ENCODE assay signal across 17 cellular contexts in the genomic region with DNA sequence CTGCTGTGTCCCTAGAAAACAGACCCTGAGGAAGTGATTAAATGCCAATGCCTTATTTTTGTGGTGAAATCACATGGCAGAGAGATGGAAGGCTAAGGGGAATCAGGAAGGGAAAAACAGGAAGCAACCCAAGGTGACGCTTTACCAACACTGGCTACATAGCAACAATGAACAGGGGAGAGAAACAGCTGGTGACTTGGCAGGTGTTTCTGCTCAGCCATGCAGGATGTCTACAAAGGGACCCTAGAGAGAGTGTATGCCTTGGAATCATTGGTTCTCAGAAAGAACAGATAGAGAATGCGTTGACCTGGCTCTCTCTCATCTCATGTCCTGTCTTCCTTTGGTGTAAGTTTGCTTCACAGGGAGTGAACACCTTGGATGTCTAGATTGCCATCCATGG.
DNase-seq lines count a peak whose midpoint lies in the region; ATAC-seq, FAIRE-seq and TF ChIP-seq lines count a peak whose summit lies in the region.
"Had no signal": no experiment of that assay in that cellular context is flagged by ENCODE, and none has a peak within 500 bp of the region (broad histone marks: within the 10 kb centered on the region; RNA-seq: fewer than 3 reads in every experiment).

No MANE protein-coding gene starts in this region.

- no peaks in the 10 kb centered on the region for H3K27me3 Mint-ChIP-seq in stimulated activated naive CD8-positive, alpha-beta T cell treated with anti-CD3 and anti-CD28 coated beads, Interleukin-15, amount 100 ng/mL, for 72 hours
- H3K27me3 Mint-ChIP-seq: CD4-positive, alpha-beta T cell had no signal

- no peak for ATAC-seq in stimulated activated naive CD8-positive, alpha-beta T cell treated with anti-CD3 and anti-CD28 coated beads, Interleukin-15, amount 100 ng/mL, for 72 hours
- ATAC-seq: HepG2, Panc1, Right ventricle myocardium inferior had no signal

- no peak overlapping the region for H3K27ac ChIP-seq in BLaER1
- H3K27ac ChIP-seq: SK-N-MC had no signal

- no peaks in the 10 kb centered on the region for H3K36me3 ChIP-seq in BLaER1
- no peaks in the 10 kb centered on the region for H3K36me3 ChIP-seq in bronchial epithelial cell (ENCODE audit: control insufficient read depth, insufficient read depth, low read length)
- H3K36me3 ChIP-seq: MG63 had no signal

- peak overlapping the region; percentile 33 for H3K4me2 ChIP-seq in BLaER1

- H3K4me3 Mint-ChIP-seq in stimulated activated naive CD8-positive, alpha-beta T cell treated with anti-CD3 and anti-CD28 coated beads, Interleukin-15, amount 100 ng/mL, for 72 hours, result no peak overlapping the region
- H3K4me3 Mint-ChIP-seq: CD4-positive, alpha-beta T cell had no signal

- peaks cover 9 to 10% of the 10 kb centered on the region in 2 donors for H3K9me3 Mint-ChIP-seq in stimulated activated naive CD8-positive, alpha-beta T cell treated with anti-CD3 and anti-CD28 coated beads, Interleukin-15, amount 100 ng/mL, for 72 hours
- H3K9me3 Mint-ChIP-seq: CD4-positive, alpha-beta T cell had no signal

- H3K4me1 ChIP-seq in BLaER1, result peaks cover 5% of the 10 kb centered on the region; the same call in 1 of the 2 replicates

- H3K27ac Mint-ChIP-seq in stimulated activated naive CD8-positive, alpha-beta T cell treated with anti-CD3 and anti-CD28 coated beads, Interleukin-15, amount 100 ng/mL, for 72 hours, result peak overlapping the region in 1 of 2 donors; percentile 27
- H3K27ac Mint-ChIP-seq: CD4-positive, alpha-beta T cell had no signal

- no peaks in the 10 kb centered on the region for H3K9me3 ChIP-seq in BLaER1
- H3K9me3 ChIP-seq: MG63 had no signal

- no peaks in the 10 kb centered on the region for H4K20me1 ChIP-seq in BLaER1

- FAIRE-seq in bronchial epithelial cell (lab: Jason Lieb, UNC), result peak; percentile 23
- FAIRE-seq: HepG2 had no signal

- no peak overlapping the region for H3K9ac ChIP-seq in BLaER1

- no peak for TF ChIP-seq CTCF in bronchial epithelial cell (IDR thresholded peaks at IDR 0.05; ENCODE audit: insufficient read depth, low read length, severe bottlenecking)

- no peaks in the 10 kb centered on the region for H3K27me3 ChIP-seq in BLaER1
- no peaks in the 10 kb centered on the region for H3K27me3 ChIP-seq in bronchial epithelial cell (ENCODE audit: control insufficient read depth, insufficient read depth, low read length)
- H3K27me3 ChIP-seq: MG63 had no signal

- DNase-seq in DMS153 treated with DMSO at 0.1 percent for 48 hours (lab: John Stamatoyannopoulos, UW; ENCODE audit: unreplicated experiment) (peak; percentile 53), NCI-H2081 (lab: John Stamatoyannopoulos, UW) (peak; percentile 63 to 73), bronchial epithelial cell (ENCODE audit: low read depth) (no peak), iPS-NIHi11 (ENCODE audit: low spot score) (no peak), hypothalamus (lab: John Stamatoyannopoulos, UW) (no peak)
- no peak for DNase-seq in activated effector memory CD4-positive, alpha-beta T cell treated with Interleukin-2 at 50 U/mL for 16 hours
- no peak for DNase-seq in stimulated activated naive CD8-positive, alpha-beta T cell treated with anti-CD3 and anti-CD28 coated beads, Interleukin-15, amount 100 ng/mL, for 72 hours
- DNase-seq: AML-193; CD4-positive, alpha-beta T cell; H7; MG63; NCI-H1436 had no signal

- H3K4me1 Mint-ChIP-seq in stimulated activated naive CD8-positive, alpha-beta T cell treated with anti-CD3 and anti-CD28 coated beads, Interleukin-15, amount 100 ng/mL, for 72 hours, result no peaks in the 10 kb centered on the region

- no peak overlapping the region for H3K4me3 ChIP-seq in BLaER1
- H3K4me3 ChIP-seq in bronchial epithelial cell (ENCODE audit: low read depth, low read length), result no peak overlapping the region
- H3K4me3 ChIP-seq: MG63, SK-N-MC had no signal

Comparison
In these comparisons a context has a peak if more than half of its experiments do, and no peak if none do; other contexts are left out.
1. DNase-seq: peak in DMS153 treated with DMSO at 0.1 percent for 48 hours (single experiment) and NCI-H2081 (2 of 2); none in bronchial epithelial cell (single experiment), activated effector memory CD4-positive, alpha-beta T cell treated with Interleukin-2 at 50 U/mL for 16 hours (single experiment), iPS-NIHi11 (single experiment), stimulated activated naive CD8-positive, alpha-beta T cell treated with anti-CD3 and anti-CD28 coated beads, Interleukin-15, amount 100 ng/mL, for 72 hours (0 of 2) and hypothalamus (0 of 51).